In the genomic region with DNA sequence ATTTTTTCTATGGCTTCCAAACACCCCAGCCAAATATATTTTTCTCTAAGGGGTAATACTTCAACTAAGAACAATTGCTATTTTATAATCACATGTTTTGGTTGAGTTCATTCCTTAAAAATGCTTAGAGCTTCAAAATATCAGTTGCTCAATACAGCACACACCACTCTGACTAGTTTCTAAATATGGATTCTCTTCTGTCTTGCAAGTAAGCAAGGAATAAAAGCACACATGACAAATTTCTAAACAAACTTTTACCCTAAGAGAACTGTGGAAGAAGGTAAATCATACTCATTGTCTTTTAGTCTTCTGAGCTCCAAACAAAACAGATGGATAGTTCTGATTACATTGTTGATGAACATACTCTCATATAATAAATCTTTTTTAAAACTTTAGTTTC, we compare ENCODE assay signal across 16 cellular contexts. TPM values are rescaled to one million over a fixed set of nuclear protein-coding genes. Genes with fewer than 3 reads are reported as not detected.
DNase-seq lines count a peak whose midpoint lies in the region; FAIRE-seq and TF ChIP-seq lines count a peak whose summit lies in the region.
"Had no signal": no experiment of that assay in that cellular context is flagged by ENCODE, and none has a peak within 500 bp of the region (broad histone marks: within the 10 kb centered on the region; RNA-seq: fewer than 3 reads in every experiment).

No MANE protein-coding gene starts in this region.

- no peaks in the 10 kb centered on the region for H4K20me1 ChIP-seq in mammary epithelial cell (ENCODE audit: insufficient read depth, low read length)

- no peak for TF ChIP-seq CTCF in mammary epithelial cell (conservative IDR thresholded peaks at IDR 0.05 in 1 of 2, IDR thresholded peaks at IDR 0.05 in 1 of 2; ENCODE audit: extremely low read depth in 1 of 2, insufficient read depth in 1 of 2, low read depth in 1 of 2, low read length in 2 of 2)
- no peak for TF ChIP-seq CTCF in cardiac muscle cell (IDR thresholded peaks at IDR 0.05; ENCODE audit: low read depth, low read length)
- no peak for TF ChIP-seq CTCF in stomach (IDR thresholded peaks at IDR 0.05)
- TF ChIP-seq CTCF in spleen (IDR thresholded peaks at IDR 0.05 in 8 of 11, conservative IDR thresholded peaks at IDR 0.05 in 3 of 11), result no peak
- no peak for TF ChIP-seq CTCF in CD14-positive monocyte (IDR thresholded peaks at IDR 0.05)

- H3K4me1 Mint-ChIP-seq in CD14-positive monocyte, result peaks cover 8% of the 10 kb centered on the region
- peaks cover 10% of the 10 kb centered on the region for H3K4me1 Mint-ChIP-seq in activated T-cell treated with anti-CD3 and anti-CD28 coated beads, Interleukin-2, amount 50 U/mL, for 24 hours (ENCODE audit: low read depth)

- no TSS peak for BruUV-seq in mammary epithelial cell (replicated peaks; lab: Mats Ljungman, UMichigan)

- no peak overlapping the region for H3K4me3 Mint-ChIP-seq in CD14-positive monocyte
- no peak overlapping the region for H3K4me3 Mint-ChIP-seq in activated T-cell treated with anti-CD3 and anti-CD28 coated beads, Interleukin-2, amount 50 U/mL, for 24 hours
- H3K4me3 Mint-ChIP-seq: activated naive CD8-positive, alpha-beta T cell had no signal

- TF ChIP-seq POLR2A in stomach (IDR thresholded peaks at IDR 0.05), result no peak
- no peak for TF ChIP-seq POLR2A in spleen (IDR thresholded peaks at IDR 0.05)

- H3K9me3 Mint-ChIP-seq in CD14-positive monocyte, result no peaks in the 10 kb centered on the region
- H3K9me3 Mint-ChIP-seq in activated T-cell treated with anti-CD3 and anti-CD28 coated beads, Interleukin-2, amount 50 U/mL, for 24 hours, result no peaks in the 10 kb centered on the region

- no peak overlapping the region for H3K27ac Mint-ChIP-seq in CD14-positive monocyte
- no peak overlapping the region for H3K27ac Mint-ChIP-seq in activated T-cell treated with anti-CD3 and anti-CD28 coated beads, Interleukin-2, amount 50 U/mL, for 24 hours
- H3K27ac Mint-ChIP-seq: activated naive CD8-positive, alpha-beta T cell had no signal

- H3K27me3 ChIP-seq in mammary epithelial cell (ENCODE audit: insufficient read depth, low read length), result no peaks in the 10 kb centered on the region
- H3K27me3 ChIP-seq in cardiac muscle cell, result no peaks in the 10 kb centered on the region
- no peaks in the 10 kb centered on the region for H3K27me3 ChIP-seq in stomach
- H3K27me3 ChIP-seq in spleen (replicated peaks in 1 of 7), result no peaks in the 10 kb centered on the region

- H3K9me3 ChIP-seq in mammary epithelial cell (replicated peaks; ENCODE audit: insufficient read depth, low read length) (no peaks in the 10 kb centered on the region), cardiac muscle cell (ENCODE audit: low read depth) (no peaks in the 10 kb centered on the region), stomach (no peaks in the 10 kb centered on the region), spleen (no peaks in the 10 kb centered on the region)

- H3K36me3 Mint-ChIP-seq in CD14-positive monocyte, result peaks cover 66 to 77% of the 10 kb centered on the region in 2 donors
- peaks cover 28% of the 10 kb centered on the region for H3K36me3 Mint-ChIP-seq in activated T-cell treated with anti-CD3 and anti-CD28 coated beads, Interleukin-2, amount 50 U/mL, for 24 hours (ENCODE audit: low read depth)

- peaks cover 37% of the 10 kb centered on the region for H3K79me2 ChIP-seq in mammary epithelial cell (ENCODE audit: insufficient read depth, low read length)
- H3K79me2 ChIP-seq: parathyroid adenoma had no signal

- intact Hi-C loops in mammary epithelial cell (cut with micrococcal nuclease) (no loop called here), stomach (cut with DNase I; ENCODE audit: low total_unique reads) (no loop called here), spleen (cut with DNase I; ENCODE audit: low total_unique reads) (no loop called here), CD14-positive monocyte (cut with micrococcal nuclease) (no loop called here)

- peak; percentile 21 for FAIRE-seq in GM19239 (lab: Jason Lieb, UNC)

- dilution Hi-C loops in mammary epithelial cell (cut with HindIII; ENCODE audit: low sequenced_read_pairs), result no loop called here

- no peak overlapping the region for H3K9ac ChIP-seq in mammary epithelial cell (ENCODE audit: insufficient read depth, low read length)
- H3K9ac ChIP-seq: parathyroid adenoma had no signal

- peaks cover 0 to 2% (median 0%) of the 10 kb centered on the region in 3 donors for H3K27me3 Mint-ChIP-seq in CD14-positive monocyte (ENCODE audit: low read depth in 3 of 3)
- no peaks in the 10 kb centered on the region for H3K27me3 Mint-ChIP-seq in activated T-cell treated with anti-CD3 and anti-CD28 coated beads, Interleukin-2, amount 50 U/mL, for 24 hours
- H3K27me3 Mint-ChIP-seq: activated naive CD8-positive, alpha-beta T cell had no signal

- no peak overlapping the region for H3K4me2 ChIP-seq in mammary epithelial cell (ENCODE audit: insufficient read depth, low read depth, low read length)

- H3K27ac ChIP-seq in mammary epithelial cell (ENCODE audit: insufficient read depth, low read depth, low read length) (no peak overlapping the region), cardiac muscle cell (peak overlapping the region; percentile 29), stomach (peak overlapping the region in 3 of 5 donors; percentile 15 to 69 (median 50)), spleen (no peak overlapping the region)
- H3K27ac ChIP-seq: parathyroid adenoma had no signal

- H3K36me3 ChIP-seq in mammary epithelial cell (ENCODE audit: insufficient read depth, low read length), result peaks cover 23% of the 10 kb centered on the region
- peaks cover 3% of the 10 kb centered on the region for H3K36me3 ChIP-seq in cardiac muscle cell
- H3K36me3 ChIP-seq in stomach, result peaks cover 0 to 24% (median 12%) of the 10 kb centered on the region in 4 donors
- peaks cover 0 to 55% (median 0%) of the 10 kb centered on the region in 6 donors for H3K36me3 ChIP-seq in spleen

- H3K4me3 ChIP-seq in mammary epithelial cell (replicated peaks in 1 of 3; ENCODE audit: insufficient read depth in 1 of 3, low read depth in 2 of 3, low read length in 3 of 3), result no peak overlapping the region
- no peak overlapping the region for H3K4me3 ChIP-seq in cardiac muscle cell
- no peak overlapping the region for H3K4me3 ChIP-seq in stomach
- no peak overlapping the region for H3K4me3 ChIP-seq in spleen
- H3K4me3 ChIP-seq: lung had no signal

- DNase-seq in GM19239 (ENCODE audit: insufficient read length, low spot score), result no peak
- peak; percentile 6 for DNase-seq in mammary epithelial cell
- peak in 1 of 2 donors; percentile 73 for DNase-seq in cardiac muscle cell (ENCODE audit: low read depth in 1 of 2, low spot score in 1 of 2)
- DNase-seq in stomach, result no peak
- no peak for DNase-seq in mesenteric fat pad (ENCODE audit: low spot score)
- no peak for DNase-seq in spleen
- no peak for DNase-seq in CD14-positive monocyte (ENCODE audit: low spot score)
- DNase-seq in activated T-cell treated with anti-CD3 and anti-CD28 coated beads, Interleukin-2, amount 50 U/mL, for 24 hours, result no peak
- DNase-seq: effector CD4-positive, alpha-beta T cell; NCI-H2029; SIG-M5; stimulated activated CD4-positive, alpha-beta T cell treated with anti-CD3 and anti-CD28 coated beads, Interleukin-4, amount 100 ng/mL, for 4 hours; stimulated activated naive CD4-positive, alpha-beta T cell had no signal

- no peak for TF ChIP-seq EP300 in stomach (IDR thresholded peaks at IDR 0.05)

- in situ Hi-C loops in mammary epithelial cell (cut with MboI; ENCODE audit: low sequenced_read_pairs in 2 of 2), result no loop called here

- CTCF ChIA-PET in mammary epithelial cell (lab: Charles Lee; ENCODE audit: low non-redundant PET), result no interaction called here

- no peak overlapping the region for H2AFZ ChIP-seq in mammary epithelial cell (ENCODE audit: low read depth, low read length)
- H2AFZ ChIP-seq: parathyroid adenoma had no signal

- no peaks in the 10 kb centered on the region for H3K4me1 ChIP-seq in mammary epithelial cell (ENCODE audit: insufficient read depth, low read length)
- peaks cover 24% of the 10 kb centered on the region for H3K4me1 ChIP-seq in cardiac muscle cell (ENCODE audit: low read depth)
- H3K4me1 ChIP-seq in stomach, result peaks cover 0 to 28% (median 9%) of the 10 kb centered on the region in 4 donors
- no peaks in the 10 kb centered on the region for H3K4me1 ChIP-seq in spleen
- H3K4me1 ChIP-seq: parathyroid adenoma had no signal

RNA-seq across cellular contexts. Expression of gene ANTXR2, which starts 27.2 kb away (rescaled TPM):
- total RNA-seq in mammary epithelial cell, result 100 to 1,000 TPM in 1 of 2 donors, 10 to 100 TPM in 1; 28.3 to 116 TPM
- polyA plus RNA-seq in mammary epithelial cell, result 41.0 TPM
- polyA minus RNA-seq in mammary epithelial cell, result 88.8 TPM
- 66.7 and 70.6 TPM in 2 replicates for total RNA-seq in cardiac muscle cell
- polyA plus RNA-seq in cardiac muscle cell, result 79.6 and 101 TPM in 2 replicates
- total RNA-seq in stomach, result 100 to 1,000 TPM in 2 of 5 donors, 10 to 100 TPM in 3; 30.3 to 116 (median 69.2) TPM
- polyA plus RNA-seq in stomach, result 10 to 100 TPM in 2 of 3 donors, 1 to 10 TPM in 1; 8.3 to 19.0 (median 10.5) TPM
- 197 TPM for total RNA-seq in mesenteric fat pad
- total RNA-seq in spleen, result 10 to 100 TPM; 30.9 to 56.3 (median 43.3) TPM
- polyA plus RNA-seq in spleen, result 1 to 10 TPM; 3.7 to 5.8 (median 5.1) TPM
- 10 to 100 TPM; 59.2 to 69.6 TPM for polyA plus RNA-seq in CD14-positive monocyte

Comparison
In these comparisons a context has a peak if more than half of its experiments do, and no peak if none do; other contexts are left out.
1. H3K27ac ChIP-seq: peak in cardiac muscle cell (single experiment) and stomach (3 of 5); none in mammary epithelial cell (single experiment) and spleen (0 of 8).